Comparison of ENCODE assay signal across 9 cellular contexts in genomic region chr1:90850925-90851710, GRCh38.
DNase-seq lines count a peak whose midpoint lies in the region; ATAC-seq and TF ChIP-seq lines count a peak whose summit lies in the region.
"Had no signal": no experiment of that assay in that cellular context is flagged by ENCODE, and none has a peak within 500 bp of the region (broad histone marks: within the 10 kb centered on the region; RNA-seq: fewer than 3 reads in every experiment).

No MANE protein-coding gene starts in this region.

- peak overlapping the region; percentile 57 for H3K27ac Mint-ChIP-seq in neural progenitor cell

- peaks cover 8% of the 10 kb centered on the region for H4K20me1 ChIP-seq in neural progenitor cell (ENCODE audit: low read depth)

- H3K36me3 ChIP-seq in Panc1 (ENCODE audit: control insufficient read depth, insufficient read depth, low read length): no peaks in the 10 kb centered on the region
- H3K36me3 ChIP-seq in neural progenitor cell: no peaks in the 10 kb centered on the region
- H3K36me3 ChIP-seq in stomach: no peaks in the 10 kb centered on the region

- no peaks in the 10 kb centered on the region for H3K27me3 ChIP-seq in Panc1 (ENCODE audit: control insufficient read depth, insufficient read depth, low read length)
- H3K27me3 ChIP-seq in neural progenitor cell: peaks cover 70% of the 10 kb centered on the region
- H3K27me3 ChIP-seq in stomach: peaks cover 0 to 26% (median 16%) of the 10 kb centered on the region in 3 donors

- H3K27me3 Mint-ChIP-seq in neural progenitor cell (ENCODE audit: insufficient read depth, low read depth): peaks cover 12% of the 10 kb centered on the region

- no peak overlapping the region for H3K9ac ChIP-seq in neural progenitor cell

- peak; percentile 96 for TF ChIP-seq CTCF in Panc1 (IDR thresholded peaks at IDR 0.05)
- peak; percentile 54 for TF ChIP-seq CTCF in fibroblast of villous mesenchyme (IDR thresholded peaks at IDR 0.05; ENCODE audit: insufficient read depth, low read depth, low read length)
- TF ChIP-seq CTCF in neural progenitor cell (IDR thresholded peaks at IDR 0.05): peak; percentile 72
- TF ChIP-seq CTCF in stomach (IDR thresholded peaks at IDR 0.05): peak in 4 of 7 experiments; percentile 6 to 95 (median 82)

- H3K36me3 Mint-ChIP-seq in neural progenitor cell: peaks cover 5% of the 10 kb centered on the region

- WGBS in stomach, 5 donors: 0 to 1% (median 1%) methylated on average over 25 to 77 of the region's 77 CpGs

- peak overlapping the region; percentile 93 for H3K4me2 ChIP-seq in neural progenitor cell

- peaks cover 3% of the 10 kb centered on the region for H3K9me3 Mint-ChIP-seq in neural progenitor cell

- H3K27ac ChIP-seq in Panc1 (ENCODE audit: low read length): peak overlapping the region; percentile 71
- H3K27ac ChIP-seq in neural progenitor cell: no peak overlapping the region
- peak overlapping the region in 4 of 5 donors; percentile 2 to 65 (median 34) for H3K27ac ChIP-seq in stomach
- H3K27ac ChIP-seq: epithelial cell of prostate had no signal

- CTCF ChIA-PET in Panc1 (lab: Charles Lee): interaction anchor here (0.6 to 1.4 kb wide), 5 partner anchors 25 to 387 kb away, joined by 3 to 13 read pairs (median 4); no protein-coding TSS in a partner anchor

- H3F3A ChIP-seq in neural progenitor cell (ENCODE audit: low read depth): no peaks in the 10 kb centered on the region

- BruUV-seq in Panc1 (replicated peaks; lab: Mats Ljungman, UMichigan): no TSS peak

- DNase-seq in COLO668 (lab: John Stamatoyannopoulos, UW; ENCODE audit: unreplicated experiment) (peak; percentile 90), HK-2 (ENCODE audit: unreplicated experiment) (peak; percentile 81), Panc1 (ENCODE audit: low read depth, low spot score) (no peak), fibroblast of villous mesenchyme (ENCODE audit: low read depth) (peak; percentile 76), neural progenitor cell (ENCODE audit: low spot score) (peak; percentile 91), stomach (peak; percentile 82)
- DNase-seq in activated T-helper 1 cell treated with anti-CD3 and anti-CD28 coated beads, Interleukin-2, amount 50 U/mL, for 16 hours (ENCODE audit: low read depth in 1 of 2, low spot score in 1 of 2): peak; percentile 51 to 63

- H2AFZ ChIP-seq in neural progenitor cell (replicated peaks): peak overlapping the region; percentile 96

- intact Hi-C loops in Panc1 (cut with micrococcal nuclease; ENCODE audit: unreplicated experiment) (loop anchor here (5.0 kb wide), 2 partner anchors 129 to 311 kb away; no protein-coding TSS in a partner anchor), stomach (cut with DNase I; ENCODE audit: low total_unique reads) (no loop called here)

- TF ChIP-seq POLR2A in stomach (IDR thresholded peaks at IDR 0.05): no peak

- H3K79me2 ChIP-seq in neural progenitor cell (ENCODE audit: low read depth): no peaks in the 10 kb centered on the region

- no peaks in the 10 kb centered on the region for H3K9me3 ChIP-seq in Panc1 (ENCODE audit: control insufficient read depth, insufficient read depth, low read depth, low read length)
- no peaks in the 10 kb centered on the region for H3K9me3 ChIP-seq in neural progenitor cell (ENCODE audit: low read depth)
- H3K9me3 ChIP-seq in stomach: no peaks in the 10 kb centered on the region

- H3K4me3 Mint-ChIP-seq in neural progenitor cell: peak overlapping the region; percentile 91

- TF ChIP-seq EP300 in stomach (IDR thresholded peaks at IDR 0.05): no peak

- in situ Hi-C loops in Panc1 (cut with HindIII; ENCODE audit: low pct_unique_long_range_greater_than_20kb, low sequenced_read_pairs): no loop called here

- H3K4me1 ChIP-seq in Panc1 (ENCODE audit: control insufficient read depth, insufficient read depth, low read length) (0 out of 2 replicates have a peak, but pooled peaks cover 3% of the 10 kb centered on the region), neural progenitor cell (peaks cover 15% of the 10 kb centered on the region), stomach (peaks cover 0 to 20% (median 10%) of the 10 kb centered on the region in 4 donors)

- POLR2A ChIA-PET in Panc1 (lab: Charles Lee): no interaction called here

- H3K4me3 ChIP-seq in Panc1 (ENCODE audit: low read depth in 2 of 2, low read length in 2 of 2) (peak overlapping the region; percentile 75 to 85), fibroblast of villous mesenchyme (ENCODE audit: low read depth, low read length) (peak overlapping the region; percentile 83), neural progenitor cell (peak overlapping the region; percentile 67), stomach (peak overlapping the region; percentile 64 to 74 (median 68))

- ATAC-seq in GM19468 (IDR thresholded peaks at IDR 0.05; ENCODE audit: extremely low read depth, unreplicated experiment): peak; percentile 91
- peak; percentile 99 for ATAC-seq in Panc1

- H3K4me1 Mint-ChIP-seq in neural progenitor cell: peaks cover 32% of the 10 kb centered on the region
